8 cellular contexts compared by ENCODE assay signal in genomic region chr17:58083491-58084316, GRCh38. TPM values are rescaled to one million over a fixed set of nuclear protein-coding genes. Genes with fewer than 3 reads are reported as not detected.
A peak's percentile ranks its signal among the peaks of the same experiment; 100 is the strongest.
DNase-seq lines count a peak whose midpoint lies in the region; ATAC-seq, FAIRE-seq and TF ChIP-seq lines count a peak whose summit lies in the region.

No MANE protein-coding gene starts in this region.

- POLR2A ChIA-PET in Panc1 (lab: Charles Lee) = interaction anchor here (0.6 to 1.1 kb wide), 3 partner anchors 69 to 176 kb away, joined by 3 to 8 read pairs (median 4); no protein-coding TSS in a partner anchor

- H3K36me3 ChIP-seq in Panc1 (ENCODE audit: control insufficient read depth, insufficient read depth, low read length) = peaks cover 6% of the 10 kb centered on the region

- TF ChIP-seq CTCF in Panc1 (IDR thresholded peaks at IDR 0.05) = no peak

- H3K27ac ChIP-seq in Panc1 (ENCODE audit: low read length) (peak overlapping the region; percentile 73), temporal lobe (ENCODE audit: low read depth, low read length) (peak overlapping the region; percentile 83)

- DNase-seq in 8988T (peak; percentile 43), Panc1 (ENCODE audit: low read depth, low spot score) (no peak), frontal cortex (ENCODE audit: low spot score in 2 of 2) (peak; percentile 73 to 81), nucleus accumbens (lab: John Stamatoyannopoulos, UW) (peak in 33 of 56 donors; percentile 18 to 67 (median 46))
- DNase-seq in activated T-helper 9 cell treated with anti-CD3 and anti-CD28 coated beads, Interleukin-2, amount 50 U/mL, for 16 hours (ENCODE audit: low read depth) = peak; percentile 58

- intact Hi-C loops in Panc1 (cut with micrococcal nuclease; ENCODE audit: unreplicated experiment) = loop anchor here (5.0 kb wide), 1 partner anchor 76 kb away; the partner anchor contains the start of gene SRSF1

- peaks cover 16% of the 10 kb centered on the region for H3K4me1 ChIP-seq in Panc1 (ENCODE audit: control insufficient read depth, insufficient read depth, low read length)

- no peaks in the 10 kb centered on the region for H3K9me3 ChIP-seq in Panc1 (ENCODE audit: control insufficient read depth, insufficient read depth, low read depth, low read length)

- no peak for FAIRE-seq in frontal cortex (lab: Jason Lieb, UNC)

- peak; percentile 28 for ATAC-seq in GM18520 (IDR thresholded peaks at IDR 0.05; ENCODE audit: unreplicated experiment)
- ATAC-seq in HG03066 (IDR thresholded peaks at IDR 0.05; ENCODE audit: low read depth, unreplicated experiment) = peak; percentile 59
- ATAC-seq in Panc1 = peak; percentile 78

- H3K4me3 ChIP-seq in Panc1 (ENCODE audit: low read depth in 2 of 2, low read length in 2 of 2) = peak overlapping the region; percentile 77 to 87

- BruUV-seq in Panc1 (replicated peaks; lab: Mats Ljungman, UMichigan) = no TSS peak

- H3K27me3 ChIP-seq in Panc1 (ENCODE audit: control insufficient read depth, insufficient read depth, low read length) = peaks cover 5% of the 10 kb centered on the region

- in situ Hi-C loops in Panc1 (cut with HindIII; ENCODE audit: low pct_unique_long_range_greater_than_20kb, low sequenced_read_pairs) = no loop called here

- CTCF ChIA-PET in Panc1 (lab: Charles Lee) = interaction anchor here (0.6 kb wide), 1 partner anchor 83 kb away, joined by 17 read pairs; no protein-coding TSS in a partner anchor

RNA-seq across cellular contexts. Expression of gene DYNLL2, which starts 0.5 kb away (rescaled TPM):
- total RNA-seq in Panc1 (2021; ENCODE audit: unreplicated experiment) (19.8 TPM), frontal cortex (33.0 TPM), temporal lobe (31.0 TPM)
- polyA plus RNA-seq in Panc1 (2012; ENCODE audit: insufficient read length) = 21.5 TPM

Comparison
In these comparisons a context has a peak if more than half of its experiments do, and no peak if none do; other contexts are left out.
1. ATAC-seq: peak in every context shown above with its lines; median percentile 78 in Panc1; 59 in HG03066; 28 in GM18520.